8 cellular contexts compared by ENCODE assay signal in genomic region chr2:148642891-148643416, GRCh38. TPM values are rescaled to one million over a fixed set of nuclear protein-coding genes. Genes with fewer than 3 reads are reported as not detected.
DNase-seq lines count a peak whose midpoint lies in the region; ATAC-seq, FAIRE-seq and TF ChIP-seq lines count a peak whose summit lies in the region.

No MANE protein-coding gene starts in this region.

- 19% methylated on average over 3 of the region's 3 CpGs for WGBS in A549 (ENCODE audit: missing lambda C conversion rate)
- WGBS in esophagus squamous epithelium, 2 donors: 41 to 48% methylated on average over 3 of the region's 3 CpGs

- no peaks in the 10 kb centered on the region for H3K27me3 Mint-ChIP-seq in WTC11 (ENCODE audit: low read depth)

- TF ChIP-seq RAD21 in A549 (conservative IDR thresholded peaks at IDR 0.05 in 1 of 2, IDR thresholded peaks at IDR 0.05 in 1 of 2) (no peak), HCT116 (IDR thresholded peaks at IDR 0.05; ENCODE audit: low read depth) (no peak)

- peaks cover 27% of the 10 kb centered on the region for H3K79me2 ChIP-seq in HCT116 (ENCODE audit: insufficient read depth, low read length)

- peak overlapping the region; percentile 92 for H3K4me3 Mint-ChIP-seq in WTC11

- H3K4me3 ChIP-seq in A549 (no peak overlapping the region; the same call in 2 of the 3 replicates), HCT116 (replicated peaks in 1 of 2; ENCODE audit: low read depth in 1 of 2, low read length in 2 of 2) (peak overlapping the region; percentile 77 to 97), iPS-20b (ENCODE audit: low read length) (0 out of 2 replicates have a peak overlapping the region, but pooled peaks have one; percentile 86), esophagus squamous epithelium (no peak overlapping the region)

- H3K9me2 ChIP-seq in HCT116 (ENCODE audit: insufficient read depth): no peaks in the 10 kb centered on the region

- H3K9ac ChIP-seq in HCT116 (ENCODE audit: low read length) (no peak overlapping the region), iPS-20b (ENCODE audit: low read depth, low read length) (no peak overlapping the region)

- RAD21 ChIA-PET in HCT116 (lab: Charles Lee; ENCODE audit: low non-redundant PET in 1 of 2, low total read pairs in 2 of 2, uncharacterized antibody in 2 of 2, unreplicated experiment in 2 of 2): no interaction called here

- TF ChIP-seq POLR2A in A549 (IDR thresholded peaks at IDR 0.05; ENCODE audit: low read length) (no peak), HCT116 (IDR thresholded peaks at IDR 0.05; ENCODE audit: borderline replicate concordance, extremely low read depth, insufficient read depth, insufficient read length) (no peak), esophagus squamous epithelium (IDR thresholded peaks at IDR 0.05) (no peak)

- TF ChIP-seq EP300 in A549 (IDR thresholded peaks at IDR 0.05): no peak

- H3K36me3 ChIP-seq in HCT116 (ENCODE audit: control insufficient read depth in 1 of 2, insufficient read depth in 2 of 2, low read length in 2 of 2) (no peaks in the 10 kb centered on the region), iPS-20b (ENCODE audit: insufficient read depth, low read depth, low read length) (no peaks in the 10 kb centered on the region), esophagus squamous epithelium (no peaks in the 10 kb centered on the region)

- DNase-seq in A549 (ENCODE audit: low read depth in 1 of 2, low spot score in 1 of 2) (peak in 1 of 2 experiments; percentile 9), HCT116 (ENCODE audit: low read depth, low spot score) (peak; percentile 65), WTC11 (ENCODE audit: low spot score) (no peak), esophagus squamous epithelium (lab: John Stamatoyannopoulos, UW) (no peak), Right ventricle myocardium inferior (ENCODE audit: missing footprints) (no peak), DMS114 treated with DMSO at 0.1 percent for 48 hours (lab: John Stamatoyannopoulos, UW; ENCODE audit: unreplicated experiment) (no peak)

- H3K27me3 ChIP-seq in HCT116 (ENCODE audit: insufficient read depth, low read length): no peaks in the 10 kb centered on the region
- H3K27me3 ChIP-seq in iPS-20b (ENCODE audit: insufficient read depth, low read length): peaks cover 11% of the 10 kb centered on the region; the same call in 1 of the 2 replicates
- peaks cover 0 to 17% (median 0%) of the 10 kb centered on the region in 4 donors for H3K27me3 ChIP-seq in esophagus squamous epithelium

- H3K4me1 Mint-ChIP-seq in WTC11: peaks cover 34% of the 10 kb centered on the region

- H3K4me1 ChIP-seq in A549 (peaks cover 11% of the 10 kb centered on the region), HCT116 (ENCODE audit: control insufficient read depth in 1 of 2, insufficient read depth in 2 of 2, low read length in 2 of 2) (peaks cover 26 to 33% of the 10 kb centered on the region in 2 experiments), iPS-20b (ENCODE audit: insufficient read depth, low read length) (peaks cover 21% of the 10 kb centered on the region), esophagus squamous epithelium (peaks cover 0 to 40% (median 19%) of the 10 kb centered on the region in 3 donors)

- H3K27ac ChIP-seq in A549 (no peak overlapping the region; a peak in 1 of 6 replicates), HCT116 (ENCODE audit: low read depth, low read length) (peak overlapping the region; percentile 29; the same call in 1 of the 2 replicates), iPS-20b (ENCODE audit: low read length) (no peak overlapping the region), esophagus squamous epithelium (peak overlapping the region in 2 of 4 donors; percentile 30 to 51)

- CTCF ChIA-PET in A549 (lab: Yijun Ruan, JAX) (interaction anchor here (0.6 to 1.6 kb wide), 3 partner anchors 8 to 1015 kb away, joined by 3 read pairs; partner anchors contain the start of genes MBD5 and ORC4), HCT116 (lab: Charles Lee) (interaction anchor here (1.1 kb wide), 1 partner anchor 87 kb away, joined by 3 read pairs; no protein-coding TSS in a partner anchor), WTC11 (lab: Charles Lee) (interaction anchor here (1.7 kb wide), 1 partner anchor 347 kb away, joined by 5 read pairs; no protein-coding TSS in a partner anchor)

- no peak overlapping the region for H3K27ac Mint-ChIP-seq in WTC11

- H2AFZ ChIP-seq in HCT116 (ENCODE audit: low read depth, low read length, poor library complexity, severe bottlenecking): peak overlapping the region; percentile 62

- H4K20me1 ChIP-seq in HCT116 (ENCODE audit: insufficient read depth): peaks cover 6% of the 10 kb centered on the region; the same call in 1 of the 2 replicates

- BruUV-seq in HCT116 (replicated peaks; lab: Mats Ljungman, UMichigan): no TSS peak

- no peaks in the 10 kb centered on the region for H3K9me3 Mint-ChIP-seq in WTC11

- no peaks in the 10 kb centered on the region for H3K9me3 ChIP-seq in A549
- no peaks in the 10 kb centered on the region for H3K9me3 ChIP-seq in HCT116 (ENCODE audit: control insufficient read depth in 1 of 2, insufficient read depth in 1 of 2, low read depth in 1 of 2, low read length in 2 of 2)
- H3K9me3 ChIP-seq in iPS-20b (ENCODE audit: insufficient read depth, low read depth, low read length): no peaks in the 10 kb centered on the region
- H3K9me3 ChIP-seq in esophagus squamous epithelium: no peaks in the 10 kb centered on the region

- ATAC-seq in A549: no peak
- ATAC-seq in HCT116: no peak
- no peak for ATAC-seq in WTC11
- no peak for ATAC-seq in Right ventricle myocardium inferior
- ATAC-seq in GM18517 (IDR thresholded peaks at IDR 0.05; ENCODE audit: unreplicated experiment): no peak

- H3K36me3 Mint-ChIP-seq in WTC11: no peaks in the 10 kb centered on the region

- intact Hi-C loops in HCT116 (cut with micrococcal nuclease): loop anchor here (5.0 kb wide), 1 partner anchor 344 kb away; no protein-coding TSS in a partner anchor
- intact Hi-C loops in esophagus squamous epithelium (cut with DNase I): no loop called here
- intact Hi-C loops in Right ventricle myocardium inferior (cut with DNase I): loop anchor here (5.0 to 10.0 kb wide), 2 partner anchors 344 to 618 kb away; partner anchors contain the start of genes MBD5 and ORC4

- no peak for TF ChIP-seq CTCF in A549 (IDR thresholded peaks at IDR 0.05)
- no peak for TF ChIP-seq CTCF in HCT116 (IDR thresholded peaks at IDR 0.05 in 2 of 3, conservative IDR thresholded peaks at IDR 0.05 in 1 of 3; ENCODE audit: borderline replicate concordance in 1 of 3, insufficient read depth in 1 of 3, low read depth in 2 of 3, low read length in 2 of 3)
- no peak for TF ChIP-seq CTCF in WTC11 (IDR thresholded peaks at IDR 0.05)
- TF ChIP-seq CTCF in esophagus squamous epithelium (IDR thresholded peaks at IDR 0.05): no peak

- FAIRE-seq in A549 (lab: Jason Lieb, UNC): no peak

- POLR2A ChIA-PET in A549 (lab: Yijun Ruan, JAX) (no interaction called here), HCT116 (lab: Charles Lee) (interaction anchor here (1.1 kb wide), 1 partner anchor 134 kb away, joined by 3 read pairs; no protein-coding TSS in a partner anchor), WTC11 (lab: Charles Lee) (interaction anchor here (1.6 kb wide), 1 partner anchor 27 kb away, joined by 5 read pairs; no protein-coding TSS in a partner anchor)

- H3K4me2 ChIP-seq in A549: peak overlapping the region; percentile 95
- H3K4me2 ChIP-seq in HCT116 (ENCODE audit: low read length): peak overlapping the region; percentile 95

TF ChIP-seq in A549, 52 proteins besides CTCF, POLR2A, EP300 and RAD21 (continues in another document):
- TF ChIP-seq SMC3 (IDR thresholded peaks at IDR 0.05) (no peak), BHLHE40 (IDR thresholded peaks at IDR 0.05; ENCODE audit: low read depth, low read length) (no peak), KDM5A (IDR thresholded peaks at IDR 0.05) (no peak), MAFK (IDR thresholded peaks at IDR 0.05; ENCODE audit: partially characterized antibody) (no peak), HOXA7 (CRISPR knock-in tag; IDR thresholded peaks at IDR 0.05) (no peak), FOXS1 (CRISPR knock-in tag; IDR thresholded peaks at IDR 0.05) (no peak), NPAS2 (CRISPR knock-in tag; IDR thresholded peaks at IDR 0.05; ENCODE audit: borderline replicate concordance) (no peak), RFX5 (IDR thresholded peaks at IDR 0.05) (no peak)

TF ChIP-seq in HCT116, 20 proteins besides CTCF, POLR2A, EP300 and RAD21 (continues in another document):
- TF ChIP-seq SIN3A (IDR thresholded peaks at IDR 0.05; ENCODE audit: low read depth) (no peak), ZNF274 (IDR thresholded peaks at IDR 0.05; ENCODE audit: low read depth, low read length) (no peak), CBX3 (IDR thresholded peaks at IDR 0.05; ENCODE audit: low read depth) (0 out of 2 replicates have a peak, but pooled peaks have one; percentile 16), MAX (IDR thresholded peaks at IDR 0.05) (no peak)

TF ChIP-seq in WTC11, 78 proteins besides CTCF, POLR2A, EP300 and RAD21:
- TF ChIP-seq, protein P1, sequence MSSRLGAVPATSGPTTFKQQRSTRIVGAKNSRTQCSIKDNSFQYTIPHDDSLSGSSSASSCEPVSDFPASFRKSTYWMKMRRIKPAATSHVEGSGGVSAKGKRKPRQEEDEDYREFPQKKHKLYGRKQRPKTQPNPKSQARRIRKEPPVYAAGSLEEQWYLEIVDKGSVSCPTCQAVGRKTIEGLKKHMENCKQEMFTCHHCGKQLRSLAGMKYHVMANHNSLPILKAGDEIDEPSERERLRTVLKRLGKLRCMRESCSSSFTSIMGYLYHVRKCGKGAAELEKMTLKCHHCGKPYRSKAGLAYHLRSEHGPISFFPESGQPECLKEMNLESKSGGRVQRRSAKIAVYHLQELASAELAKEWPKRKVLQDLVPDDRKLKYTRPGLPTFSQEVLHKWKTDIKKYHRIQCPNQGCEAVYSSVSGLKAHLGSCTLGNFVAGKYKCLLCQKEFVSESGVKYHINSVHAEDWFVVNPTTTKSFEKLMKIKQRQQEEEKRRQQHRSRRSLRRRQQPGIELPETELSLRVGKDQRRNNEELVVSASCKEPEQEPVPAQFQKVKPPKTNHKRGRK (CRISPR knock-in tag; IDR thresholded peaks at IDR 0.05; ENCODE audit: borderline replicate concordance): no peak
TF ChIP-seq in WTC11: peak in this region for 0.

RNA-seq across cellular contexts. Expression of gene EPC2, which starts 1.6 kb away (rescaled TPM):
- polyA plus RNA-seq in A549 (2011; rRNA removed): 19.8 and 23.0 TPM in 2 replicates
- polyA plus RNA-seq in A549 (2012; cell fraction: cytosol; rRNA removed): 6.5 and 7.7 TPM in 2 replicates
- polyA plus RNA-seq in A549 (2012; cell fraction: nucleus; rRNA removed): 4.2 and 4.9 TPM in 2 replicates
- 8.8 to 9.7 TPM (median 8.8 TPM) in 3 replicates for polyA plus RNA-seq in A549 (2017; fragmentation: RNase III; extraction: RNeasy Plus Mini Kit Qiagen cat#74134 plus additional on column Dnase treatment)
- 23.4 and 26.4 TPM in 2 replicates for polyA minus RNA-seq in A549 (2011; rRNA and poly(A)+ RNA removed)
- total RNA-seq in HCT116 (2021; ENCODE audit: unreplicated experiment): 19.6 TPM
- polyA plus RNA-seq in HCT116 (2012): 9.4 and 10.9 TPM in 2 replicates
- 19.8 to 20.3 TPM (median 19.8 TPM) in 3 replicates for total RNA-seq in WTC11 (2021)
- 10 to 100 TPM; 10.6 to 29.2 (median 15.4) TPM for total RNA-seq in esophagus squamous epithelium
- total RNA-seq in Right ventricle myocardium inferior: 18.6 TPM

Comparison
In these comparisons a context has a peak if more than half of its experiments do, and no peak if none do; other contexts are left out.
1. H3K4me3 ChIP-seq: peak in HCT116 (2 of 2) and iPS-20b (single experiment); none in A549 (single experiment) and esophagus squamous epithelium (0 of 4).